In genomic region chr12:56900583-56900982, GRCh38 we compare ENCODE assay signal across 21 cellular contexts. TPM values are rescaled to one million over a fixed set of nuclear protein-coding genes. Genes with fewer than 3 reads are reported as not detected.
DNase-seq lines count a peak whose midpoint lies in the region; ATAC-seq and TF ChIP-seq lines count a peak whose summit lies in the region.
"Had no signal": no experiment of that assay in that cellular context is flagged by ENCODE, and none has a peak within 500 bp of the region (broad histone marks: within the 10 kb centered on the region; RNA-seq: fewer than 3 reads in every experiment).

No MANE protein-coding gene starts in this region.

- H3K79me1 ChIP-seq in mesenchymal stem cell (replicated peaks; ENCODE audit: low read length, poor library complexity, severe bottlenecking): no peaks in the 10 kb centered on the region

- BruUV-seq in mammary epithelial cell (replicated peaks; lab: Mats Ljungman, UMichigan): no TSS peak

- no peak overlapping the region for H3K18ac ChIP-seq in mesenchymal stem cell (ENCODE audit: low read depth in 1 of 2, low read length in 2 of 2)

- peak overlapping the region; percentile 72 for H3K27ac ChIP-seq in mammary epithelial cell (ENCODE audit: insufficient read depth, low read depth, low read length)
- no peak overlapping the region for H3K27ac ChIP-seq in mesenchymal stem cell (ENCODE audit: low read length, poor library complexity, severe bottlenecking)
- no peak overlapping the region for H3K27ac ChIP-seq in adrenal gland
- no peak overlapping the region for H3K27ac ChIP-seq in lower lobe of right lung
- H3K27ac ChIP-seq: dorsolateral prefrontal cortex, gastroesophageal sphincter, neutrophil had no signal

- in situ Hi-C loops in mammary epithelial cell (cut with MboI; ENCODE audit: low sequenced_read_pairs in 2 of 2): no loop called here

- DNase-seq in activated CD4-positive, alpha-beta T cell treated with anti-CD3 and anti-CD28 coated beads for 36 hours: peak; percentile 15
- DNase-seq in activated CD4-positive, alpha-beta T cell treated with anti-CD3 and anti-CD28 coated beads for 1 hour: no peak
- DNase-seq in MG63: peak; percentile 93
- DNase-seq in mammary epithelial cell: peak; percentile 97
- peak; percentile 10 for DNase-seq in mesenchymal stem cell
- DNase-seq in SW480 (ENCODE audit: low spot score): no peak
- no peak for DNase-seq in adrenal gland
- DNase-seq in lower lobe of right lung: no peak
- DNase-seq: activated CD4-positive, alpha-beta T cell treated with anti-CD3 and anti-CD28 coated beads, Interleukin-2, amount 10 ng/mL, durations not matched to agents 24 days and 14 days; dorsolateral prefrontal cortex; immature natural killer cell; NCI-H1105 treated with DMSO at 0.1 percent for 48 hours; NCI-H345 had no signal

- H3K4me1 ChIP-seq in mammary epithelial cell (ENCODE audit: insufficient read depth, low read length): peaks cover 45% of the 10 kb centered on the region
- no peaks in the 10 kb centered on the region for H3K4me1 ChIP-seq in mesenchymal stem cell (ENCODE audit: control insufficient read depth, insufficient read depth, low read depth, low read length)
- H3K4me1 ChIP-seq in adrenal gland (replicated peaks in 1 of 2): no peaks in the 10 kb centered on the region
- H3K4me1 ChIP-seq in lower lobe of right lung: no peaks in the 10 kb centered on the region
- H3K4me1 ChIP-seq: gastroesophageal sphincter had no signal

- no peak overlapping the region for H2BK5ac ChIP-seq in mesenchymal stem cell (ENCODE audit: low read depth, low read length, poor library complexity, severe bottlenecking)

- H3K27me3 ChIP-seq in MG63 (no peaks in the 10 kb centered on the region), mammary epithelial cell (ENCODE audit: insufficient read depth, low read length) (no peaks in the 10 kb centered on the region), mesenchymal stem cell (ENCODE audit: control insufficient read depth in 1 of 2, insufficient read depth in 1 of 2, low read length in 2 of 2) (peaks cover 0 to under 1% of the 10 kb centered on the region in 2 experiments), adrenal gland (no peaks in the 10 kb centered on the region), lower lobe of right lung (ENCODE audit: low read depth) (no peaks in the 10 kb centered on the region)
- H3K27me3 ChIP-seq: dorsolateral prefrontal cortex, gastroesophageal sphincter, neutrophil had no signal

- H3K36me3 ChIP-seq in MG63 (no peaks in the 10 kb centered on the region), mammary epithelial cell (ENCODE audit: insufficient read depth, low read length) (no peaks in the 10 kb centered on the region), mesenchymal stem cell (ENCODE audit: control insufficient read depth in 1 of 2, insufficient read depth in 2 of 2, low read depth in 1 of 2, low read length in 2 of 2) (no peaks in the 10 kb centered on the region), adrenal gland (replicated peaks in 1 of 2) (no peaks in the 10 kb centered on the region), lower lobe of right lung (no peaks in the 10 kb centered on the region)
- H3K36me3 ChIP-seq: gastroesophageal sphincter, neutrophil had no signal

- H2AK5ac ChIP-seq in mesenchymal stem cell (ENCODE audit: low read length, severe bottlenecking): no peak overlapping the region

- H3K14ac ChIP-seq in mesenchymal stem cell (ENCODE audit: low read length in 2 of 2): no peak overlapping the region

- H3K23ac ChIP-seq in mesenchymal stem cell (ENCODE audit: low read length in 2 of 2): no peak overlapping the region

- H4K91ac ChIP-seq in mesenchymal stem cell (ENCODE audit: low read length): no peak overlapping the region

- H2BK120ac ChIP-seq in mesenchymal stem cell (ENCODE audit: low read depth, low read length): no peak overlapping the region

- no peaks in the 10 kb centered on the region for H4K20me1 ChIP-seq in mammary epithelial cell (ENCODE audit: insufficient read depth, low read length)

- H2BK15ac ChIP-seq in mesenchymal stem cell (ENCODE audit: low read depth, poor library complexity, severe bottlenecking): no peak overlapping the region

- H3K79me2 ChIP-seq in mammary epithelial cell (ENCODE audit: insufficient read depth, low read length): no peaks in the 10 kb centered on the region

- no peak overlapping the region for H3K4ac ChIP-seq in mesenchymal stem cell (ENCODE audit: low read depth in 1 of 2, low read length in 2 of 2)

- no peak overlapping the region for H4K8ac ChIP-seq in mesenchymal stem cell (ENCODE audit: low read length)

- H3K9me3 ChIP-seq in MG63 (peaks cover 14% of the 10 kb centered on the region), mammary epithelial cell (replicated peaks; ENCODE audit: insufficient read depth, low read length) (no peaks in the 10 kb centered on the region), mesenchymal stem cell (ENCODE audit: control insufficient read depth, low read length) (peaks cover 4% of the 10 kb centered on the region), adrenal gland (replicated peaks in 1 of 3) (peaks cover 0 to 13% (median 0%) of the 10 kb centered on the region in 3 donors), lower lobe of right lung (peaks cover 30% of the 10 kb centered on the region)

- POLR2A ChIA-PET in activated CD4-positive, alpha-beta T cell treated with anti-CD3 and anti-CD28 coated beads for 36 hours (lab: Charles Lee): no interaction called here

- H2BK12ac ChIP-seq in mesenchymal stem cell (ENCODE audit: low read length in 2 of 2): no peak overlapping the region

- peak in 1 of 2 donors; percentile 38 for TF ChIP-seq CTCF in mammary epithelial cell (conservative IDR thresholded peaks at IDR 0.05 in 1 of 2, IDR thresholded peaks at IDR 0.05 in 1 of 2; ENCODE audit: extremely low read depth in 1 of 2, insufficient read depth in 1 of 2, low read depth in 1 of 2, low read length in 2 of 2)
- TF ChIP-seq CTCF in adrenal gland (IDR thresholded peaks at IDR 0.05): no peak
- no peak for TF ChIP-seq CTCF in lower lobe of right lung (IDR thresholded peaks at IDR 0.05)

- peaks cover 23% of the 10 kb centered on the region for H3K9me3 Mint-ChIP-seq in activated CD4-positive, alpha-beta T cell treated with anti-CD3 and anti-CD28 coated beads for 36 hours (ENCODE audit: low read depth)

- intact Hi-C loops in activated CD4-positive, alpha-beta T cell treated with anti-CD3 and anti-CD28 coated beads for 36 hours (cut with DNase I, micrococcal nuclease): no loop called here
- intact Hi-C loops in mammary epithelial cell (cut with micrococcal nuclease): loop anchor here (1.0 to 2.0 kb wide), 3 partner anchors 40 to 87 kb away; no protein-coding TSS in a partner anchor
- intact Hi-C loops in adrenal gland (cut with DNase I): no loop called here
- intact Hi-C loops in lower lobe of right lung (cut with DNase I): no loop called here

- H3K4me3 ChIP-seq in MG63: no peak overlapping the region
- H3K4me3 ChIP-seq in mammary epithelial cell (replicated peaks in 1 of 3; ENCODE audit: insufficient read depth in 1 of 3, low read depth in 2 of 3, low read length in 3 of 3): no peak overlapping the region
- no peak overlapping the region for H3K4me3 ChIP-seq in mesenchymal stem cell (ENCODE audit: insufficient read depth in 1 of 2, low read depth in 1 of 2, low read length in 2 of 2)
- no peak overlapping the region for H3K4me3 ChIP-seq in adrenal gland
- H3K4me3 ChIP-seq in lower lobe of right lung: no peak overlapping the region
- H3K4me3 ChIP-seq: dorsolateral prefrontal cortex, gastroesophageal sphincter had no signal

- no peak overlapping the region for H3K9ac ChIP-seq in mammary epithelial cell (ENCODE audit: insufficient read depth, low read length)
- no peak overlapping the region for H3K9ac ChIP-seq in mesenchymal stem cell (ENCODE audit: low read length)

- 13% methylated on average over 5 of the region's 5 CpGs for WGBS in mammary epithelial cell (ENCODE audit: low coverage, missing lambda C conversion rate)
- 54% methylated on average over 4 of the region's 5 CpGs for WGBS in mesenchymal stem cell
- 81 to 100% (median 86%) methylated on average over 1 to 5 of the region's 5 CpGs for WGBS in adrenal gland, 4 donors

- no peak for TF ChIP-seq POLR2A in adrenal gland (IDR thresholded peaks at IDR 0.05)

- no peak overlapping the region for H3K27ac Mint-ChIP-seq in activated CD4-positive, alpha-beta T cell treated with anti-CD3 and anti-CD28 coated beads for 36 hours
- H3K27ac Mint-ChIP-seq: activated CD4-positive, alpha-beta T cell treated with anti-CD3 and anti-CD28 coated beads, Interleukin-2, amount 10 ng/mL, durations not matched to agents 24 days and 14 days; activated T-helper 1 cell treated with anti-CD3 and anti-CD28 coated beads, Interleukin-12 subunit alpha, Interleukin-12 subunit beta, Interleukin-2, Interleukin-4 antibody, amounts not matched to agents 30 ng/mL and 10 ng/mL and 1 ng/mL, durations not matched to agents 14 hours and 24 hours and 36 hours; immature natural killer cell; stimulated activated effector memory CD8-positive, alpha-beta T cell treated with anti-CD3 and anti-CD28 coated beads, Interleukin-12 subunit alpha, Interleukin-12 subunit beta, amount 100 ng/mL, for 72 hours had no signal

- no peak for ATAC-seq in activated CD4-positive, alpha-beta T cell treated with anti-CD3 and anti-CD28 coated beads for 36 hours
- ATAC-seq in lower lobe of right lung: no peak
- ATAC-seq: gastroesophageal sphincter; sciatic nerve; stimulated activated effector memory CD8-positive, alpha-beta T cell treated with anti-CD3 and anti-CD28 coated beads, Interleukin-12 subunit alpha, Interleukin-12 subunit beta, amount 100 ng/mL, for 72 hours had no signal

- CTCF ChIA-PET in activated CD4-positive, alpha-beta T cell treated with anti-CD3 and anti-CD28 coated beads for 36 hours (lab: Charles Lee): interaction anchor here (0.6 kb wide), 1 partner anchor 900 kb away, joined by 3 read pairs; no protein-coding TSS in a partner anchor
- CTCF ChIA-PET in mammary epithelial cell (lab: Charles Lee; ENCODE audit: low non-redundant PET): interaction anchor here (0.6 to 1.1 kb wide), 2 partner anchors 60 to 763 kb away, joined by 5 to 8 read pairs; no protein-coding TSS in a partner anchor

- H3K4me3 Mint-ChIP-seq in activated CD4-positive, alpha-beta T cell treated with anti-CD3 and anti-CD28 coated beads for 36 hours: no peak overlapping the region
- H3K4me3 Mint-ChIP-seq: activated CD4-positive, alpha-beta T cell treated with anti-CD3 and anti-CD28 coated beads, Interleukin-2, amount 10 ng/mL, durations not matched to agents 24 days and 14 days; activated T-helper 1 cell treated with anti-CD3 and anti-CD28 coated beads, Interleukin-12 subunit alpha, Interleukin-12 subunit beta, Interleukin-2, Interleukin-4 antibody, amounts not matched to agents 30 ng/mL and 10 ng/mL and 1 ng/mL, durations not matched to agents 14 hours and 24 hours and 36 hours; immature natural killer cell; stimulated activated effector memory CD8-positive, alpha-beta T cell treated with anti-CD3 and anti-CD28 coated beads, Interleukin-12 subunit alpha, Interleukin-12 subunit beta, amount 100 ng/mL, for 72 hours had no signal

- H3K4me1 Mint-ChIP-seq in activated CD4-positive, alpha-beta T cell treated with anti-CD3 and anti-CD28 coated beads for 36 hours: no peaks in the 10 kb centered on the region
- H3K4me1 Mint-ChIP-seq: activated CD4-positive, alpha-beta T cell treated with anti-CD3 and anti-CD28 coated beads, Interleukin-2, amount 10 ng/mL, durations not matched to agents 24 days and 14 days; immature natural killer cell; stimulated activated effector memory CD8-positive, alpha-beta T cell treated with anti-CD3 and anti-CD28 coated beads, Interleukin-12 subunit alpha, Interleukin-12 subunit beta, amount 100 ng/mL, for 72 hours had no signal

- H3K27me3 Mint-ChIP-seq in activated CD4-positive, alpha-beta T cell treated with anti-CD3 and anti-CD28 coated beads for 36 hours: peaks cover 9% of the 10 kb centered on the region
- H3K27me3 Mint-ChIP-seq: activated CD4-positive, alpha-beta T cell treated with anti-CD3 and anti-CD28 coated beads, Interleukin-2, amount 10 ng/mL, durations not matched to agents 24 days and 14 days had no signal

- H2AFZ ChIP-seq in mammary epithelial cell (ENCODE audit: low read depth, low read length): peak overlapping the region; percentile 32
- H2AFZ ChIP-seq in mesenchymal stem cell (ENCODE audit: low read depth, low read length): no peak overlapping the region

- dilution Hi-C loops in mammary epithelial cell (cut with HindIII; ENCODE audit: low sequenced_read_pairs): loop anchor here (5.0 to 10.0 kb wide), 2 partner anchors 73 to 84 kb away; no protein-coding TSS in a partner anchor

- H3K4me2 ChIP-seq in mammary epithelial cell (ENCODE audit: insufficient read depth, low read depth, low read length) (no peak overlapping the region), mesenchymal stem cell (ENCODE audit: low read length, poor library complexity, severe bottlenecking) (no peak overlapping the region)

- H3K36me3 Mint-ChIP-seq in activated CD4-positive, alpha-beta T cell treated with anti-CD3 and anti-CD28 coated beads for 36 hours (ENCODE audit: low read depth): peaks cover 2% of the 10 kb centered on the region
- H3K36me3 Mint-ChIP-seq: stimulated activated effector memory CD8-positive, alpha-beta T cell treated with anti-CD3 and anti-CD28 coated beads, Interleukin-12 subunit alpha, Interleukin-12 subunit beta, amount 100 ng/mL, for 72 hours had no signal

RNA-seq across cellular contexts. Expression of gene SDR9C7, which starts 33.6 kb away (rescaled TPM):
- not detected for total RNA-seq in activated CD4-positive, alpha-beta T cell treated with anti-CD3 and anti-CD28 coated beads for 36 hours
- total RNA-seq in MG63 (2014; rRNA removed; shearing (Covaris generic); ENCODE audit: low replicate concordance): not detected in 2 replicates
- total RNA-seq in mammary epithelial cell (under 1 TPM in 1 of 2 donors, not detected in 1; 0.17 TPM), adrenal gland (not detected), lower lobe of right lung (not detected)
- polyA plus RNA-seq in mammary epithelial cell (not detected), adrenal gland (not detected)
- not detected for polyA minus RNA-seq in mammary epithelial cell
- polyA plus RNA-seq in mesenchymal stem cell (2013, experiment 1 of 2): not detected
- not detected for polyA plus RNA-seq in mesenchymal stem cell (2013, experiment 2 of 2)
- total RNA-seq: activated CD4-positive, alpha-beta T cell treated with anti-CD3 and anti-CD28 coated beads, Interleukin-2, amount 10 ng/mL, durations not matched to agents 24 days and 14 days; activated T-helper 1 cell treated with anti-CD3 and anti-CD28 coated beads, Interleukin-12 subunit alpha, Interleukin-12 subunit beta, Interleukin-2, Interleukin-4 antibody, amounts not matched to agents 30 ng/mL and 10 ng/mL and 1 ng/mL, durations not matched to agents 14 hours and 24 hours and 36 hours; astrocyte; gastroesophageal sphincter; T-helper 1 cell treated with Interleukin-12 subunit alpha and Interleukin-12 subunit beta and Interleukin-4 antibody, amounts not matched to agents 30 ng/mL and 1 ng/mL, for 36 hours; ureter had no signal
- polyA plus RNA-seq: immature natural killer cell had no signal

RNA-seq across cellular contexts. Expression of gene RDH16, which starts 56.8 kb away (rescaled TPM):
- under 1 TPM; 0.18 to 0.32 TPM for total RNA-seq in activated CD4-positive, alpha-beta T cell treated with anti-CD3 and anti-CD28 coated beads for 36 hours
- not detected in 2 replicates for total RNA-seq in MG63 (2014; rRNA removed; shearing (Covaris generic); ENCODE audit: low replicate concordance)
- under 1 TPM in 1 of 2 donors, not detected in 1; 0.16 TPM for total RNA-seq in mammary epithelial cell
- polyA plus RNA-seq in mammary epithelial cell: 0.06 TPM
- not detected for polyA minus RNA-seq in mammary epithelial cell
- 0.04 TPM for polyA plus RNA-seq in mesenchymal stem cell (2013, experiment 1 of 2)
- polyA plus RNA-seq in mesenchymal stem cell (2013, experiment 2 of 2): 0.03 TPM
- under 1 TPM in 7 of 8 donors, not detected in 1; 0.32 to 0.72 (median 0.44) TPM for total RNA-seq in adrenal gland
- 1 to 10 TPM in 1 of 3 donors, under 1 TPM in 2; 0.05 to 1.1 (median 0.61) TPM for polyA plus RNA-seq in adrenal gland
- total RNA-seq in lower lobe of right lung: 0.53 TPM

Comparison
In these comparisons a context has a peak if more than half of its experiments do, and no peak if none do; other contexts are left out.
1. DNase-seq: peak in activated CD4-positive, alpha-beta T cell treated with anti-CD3 and anti-CD28 coated beads for 36 hours (single experiment), MG63 (single experiment), mammary epithelial cell (single experiment) and mesenchymal stem cell (single experiment); none in activated CD4-positive, alpha-beta T cell treated with anti-CD3 and anti-CD28 coated beads for 1 hour (single experiment), SW480 (single experiment), adrenal gland (0 of 7) and lower lobe of right lung (single experiment).